8 cellular contexts compared by ENCODE assay signal in the genomic region with DNA sequence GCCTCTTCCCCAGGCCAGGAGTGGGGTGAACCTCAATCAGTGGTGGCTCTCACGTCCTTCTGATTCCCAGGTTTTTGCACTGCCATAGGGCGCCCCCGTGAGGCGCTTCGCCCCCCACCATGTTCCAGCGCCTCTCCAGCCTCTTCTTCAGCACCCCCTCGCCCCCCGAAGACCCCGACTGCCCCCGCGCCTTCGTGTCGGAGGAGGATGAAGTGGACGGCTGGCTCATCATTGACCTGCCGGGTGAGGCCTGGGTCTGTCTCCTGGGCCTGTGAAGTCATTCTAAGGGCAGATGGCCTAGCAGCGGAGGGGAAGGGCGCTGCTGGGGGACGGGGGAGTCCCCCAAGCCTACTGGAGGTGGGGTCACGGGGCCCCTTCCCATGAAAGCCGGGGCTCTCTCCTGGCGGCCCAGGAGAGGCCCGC. TPM values are rescaled to one million over a fixed set of nuclear protein-coding genes. Genes with fewer than 3 reads are reported as not detected.
A peak's percentile ranks its signal among the peaks of the same experiment; 100 is the strongest.
DNase-seq lines count a peak whose midpoint lies in the region; ATAC-seq and TF ChIP-seq lines count a peak whose summit lies in the region.

No MANE protein-coding gene starts in this region.

- peak overlapping the region; percentile 60 to 68 for H3K27ac Mint-ChIP-seq in natural killer cell treated with Interleukin-12 subunit alpha and Interleukin-12 subunit beta and Interleukin-15 and Interleukin-18, amount 100 ng/mL, for 72 hours

- TF ChIP-seq CTCF in HFF-Myc (IDR thresholded peaks at IDR 0.05; ENCODE audit: low read depth, low read length, missing control alignments): peak; percentile 54

- peak overlapping the region; percentile 53 for H3K4me3 ChIP-seq in HFF-Myc (replicated peaks; ENCODE audit: low read depth, low read length)

- H3K4me1 Mint-ChIP-seq in natural killer cell treated with Interleukin-12 subunit alpha and Interleukin-12 subunit beta and Interleukin-15 and Interleukin-18, amount 100 ng/mL, for 72 hours (ENCODE audit: low read depth in 2 of 2): peaks cover 29 to 38% of the 10 kb centered on the region in 2 donors

- peak overlapping the region; percentile 91 for H3K4me3 Mint-ChIP-seq in natural killer cell treated with Interleukin-12 subunit alpha and Interleukin-12 subunit beta and Interleukin-15 and Interleukin-18, amount 100 ng/mL, for 72 hours

- H3K27me3 Mint-ChIP-seq in natural killer cell treated with Interleukin-12 subunit alpha and Interleukin-12 subunit beta and Interleukin-15 and Interleukin-18, amount 100 ng/mL, for 72 hours: no peaks in the 10 kb centered on the region

- H3K27ac ChIP-seq in temporal lobe (ENCODE audit: low read depth, low read length): peak overlapping the region; percentile 74

- peaks cover 7% of the 10 kb centered on the region for H3K36me3 Mint-ChIP-seq in natural killer cell treated with Interleukin-12 subunit alpha and Interleukin-12 subunit beta and Interleukin-15 and Interleukin-18, amount 100 ng/mL, for 72 hours

- ATAC-seq in natural killer cell treated with Interleukin-12 subunit alpha and Interleukin-12 subunit beta and Interleukin-15 and Interleukin-18, amount 100 ng/mL, for 72 hours: no peak

- no peaks in the 10 kb centered on the region for H3K9me3 Mint-ChIP-seq in natural killer cell treated with Interleukin-12 subunit alpha and Interleukin-12 subunit beta and Interleukin-15 and Interleukin-18, amount 100 ng/mL, for 72 hours

- DNase-seq in GM03348 (ENCODE audit: low spot score): peak; percentile 67
- DNase-seq in HFF-Myc (ENCODE audit: extremely low read depth, low read depth): no peak
- peak; percentile 15 for DNase-seq in NCI-H510A (lab: John Stamatoyannopoulos, UW)
- peak; percentile 71 for DNase-seq in activated T-cell treated with anti-CD3 and anti-CD28 coated beads, Interleukin-2, amount 50 U/mL, for 1 hour
- DNase-seq in fibroblast of gingiva (ENCODE audit: low read depth): peak; percentile 22
- DNase-seq in natural killer cell treated with Interleukin-12 subunit alpha and Interleukin-12 subunit beta and Interleukin-15 and Interleukin-18, amount 100 ng/mL, for 72 hours (ENCODE audit: low spot score): no peak
- no peak for DNase-seq in GOT3 (lab: John Stamatoyannopoulos, UW)

RNA-seq across cellular contexts. Expression of a gene that starts 4.5 kb away (rescaled TPM):
- 1 to 10 TPM; 3.0 to 4.3 TPM for total RNA-seq in natural killer cell treated with Interleukin-12 subunit alpha and Interleukin-12 subunit beta and Interleukin-15 and Interleukin-18, amount 100 ng/mL, for 72 hours
- total RNA-seq in temporal lobe: 7.1 TPM

RNA-seq across cellular contexts. Expression of a gene that starts 31.7 kb away (rescaled TPM):
- 10 to 100 TPM; 20.1 to 20.6 TPM for total RNA-seq in natural killer cell treated with Interleukin-12 subunit alpha and Interleukin-12 subunit beta and Interleukin-15 and Interleukin-18, amount 100 ng/mL, for 72 hours
- total RNA-seq in temporal lobe: 15.2 TPM

Comparison
In these comparisons a context has a peak if more than half of its experiments do, and no peak if none do; other contexts are left out.
1. DNase-seq: peak in GM03348 (single experiment), NCI-H510A (single experiment), activated T-cell treated with anti-CD3 and anti-CD28 coated beads, Interleukin-2, amount 50 U/mL, for 1 hour (single experiment) and fibroblast of gingiva (single experiment); none in HFF-Myc (single experiment), natural killer cell treated with Interleukin-12 subunit alpha and Interleukin-12 subunit beta and Interleukin-15 and Interleukin-18, amount 100 ng/mL, for 72 hours (single experiment) and GOT3 (single experiment).